ENCODE assay signal across 27 cellular contexts in the genomic region with DNA sequence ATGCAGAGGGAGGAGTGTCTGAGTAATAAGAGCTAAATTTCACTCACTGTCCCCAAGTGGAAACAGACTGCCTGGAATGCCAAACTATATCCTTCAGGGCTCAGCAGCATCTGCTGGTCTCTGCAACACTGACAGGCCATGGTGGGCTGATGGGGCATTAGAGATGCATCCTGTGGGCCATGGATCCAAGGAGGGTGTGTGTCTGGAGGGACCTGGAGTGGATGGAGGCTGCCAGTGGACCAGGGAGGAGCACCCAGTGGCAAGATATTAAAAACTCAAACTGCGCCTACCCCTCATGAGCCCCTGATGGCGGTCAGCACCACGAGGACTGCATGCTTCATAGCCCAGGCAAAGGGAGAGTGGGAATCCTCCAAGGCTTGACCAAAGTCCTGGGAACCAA. TPM values are rescaled to one million over a fixed set of nuclear protein-coding genes. Genes with fewer than 3 reads are reported as not detected.
"Had no signal": no experiment of that assay in that cellular context is flagged by ENCODE, and none has a peak within 500 bp of the region (broad histone marks: within the 10 kb centered on the region; RNA-seq: fewer than 3 reads in every experiment).

No MANE protein-coding gene starts in this region.

- H3K36me3 ChIP-seq: ovary, stomach, thyroid gland, uterus had no signal

- H3K36me3 Mint-ChIP-seq: natural killer cell, type B pancreatic cell had no signal

- H3K27ac ChIP-seq: coronary artery, ovary, stomach, thyroid gland, uterus had no signal

- H3K4me3 Mint-ChIP-seq: endodermal cell, natural killer cell, neural crest cell, type B pancreatic cell had no signal

- H3K9me3 ChIP-seq: ovary, stomach, thyroid gland, uterus had no signal

- H3K4me3 ChIP-seq: coronary artery, ovary, stomach, thyroid gland, uterus had no signal

- ATAC-seq: left lobe of liver, natural killer cell, right cardiac atrium had no signal

- H3K9me3 Mint-ChIP-seq: endodermal cell, natural killer cell, neural crest cell, type B pancreatic cell had no signal

- H3K27ac Mint-ChIP-seq: endodermal cell, natural killer cell, progenitor cell of endocrine pancreas, type B pancreatic cell had no signal

- FAIRE-seq: endothelial cell of umbilical vein had no signal

- H3K4me1 ChIP-seq: uterus had no signal

- DNase-seq: effector CD4-positive, alpha-beta T cell; endodermal cell; erythroblast; foreskin melanocyte; head of caudate nucleus; hippocampal formation; mammary epithelial cell; natural killer cell; nucleus accumbens; right cardiac atrium; stimulated activated naive CD4-positive, alpha-beta T cell; stomach; substantia nigra; thyroid gland; uterus had no signal

- H3K27me3 ChIP-seq: ovary had no signal

RNA-seq across cellular contexts. Expression of gene TIFAB, which starts 15.9 kb away (rescaled TPM):
- total RNA-seq: cerebellum, dermis microvascular lymphatic vessel endothelial cell, endodermal cell, endothelial cell of umbilical vein, left lobe of liver, mammary epithelial cell, myocyte, neural crest cell, progenitor cell of endocrine pancreas, right cardiac atrium, stomach, thyroid gland had no signal
- polyA plus RNA-seq: endothelial cell of umbilical vein, mammary epithelial cell, right cardiac atrium had no signal

RNA-seq across cellular contexts. Expression of gene DCANP1, which starts 20.9 kb away (rescaled TPM):
- total RNA-seq: cerebellum, dermis microvascular lymphatic vessel endothelial cell, endodermal cell, endothelial cell of umbilical vein, left lobe of liver, lower leg skin, mammary epithelial cell, myocyte, neural crest cell, progenitor cell of endocrine pancreas, right cardiac atrium, skeletal muscle tissue, thyroid gland, uterus had no signal
- polyA plus RNA-seq: endothelial cell of umbilical vein, mammary epithelial cell, ovary, right cardiac atrium, stomach had no signal
